In the genomic region with DNA sequence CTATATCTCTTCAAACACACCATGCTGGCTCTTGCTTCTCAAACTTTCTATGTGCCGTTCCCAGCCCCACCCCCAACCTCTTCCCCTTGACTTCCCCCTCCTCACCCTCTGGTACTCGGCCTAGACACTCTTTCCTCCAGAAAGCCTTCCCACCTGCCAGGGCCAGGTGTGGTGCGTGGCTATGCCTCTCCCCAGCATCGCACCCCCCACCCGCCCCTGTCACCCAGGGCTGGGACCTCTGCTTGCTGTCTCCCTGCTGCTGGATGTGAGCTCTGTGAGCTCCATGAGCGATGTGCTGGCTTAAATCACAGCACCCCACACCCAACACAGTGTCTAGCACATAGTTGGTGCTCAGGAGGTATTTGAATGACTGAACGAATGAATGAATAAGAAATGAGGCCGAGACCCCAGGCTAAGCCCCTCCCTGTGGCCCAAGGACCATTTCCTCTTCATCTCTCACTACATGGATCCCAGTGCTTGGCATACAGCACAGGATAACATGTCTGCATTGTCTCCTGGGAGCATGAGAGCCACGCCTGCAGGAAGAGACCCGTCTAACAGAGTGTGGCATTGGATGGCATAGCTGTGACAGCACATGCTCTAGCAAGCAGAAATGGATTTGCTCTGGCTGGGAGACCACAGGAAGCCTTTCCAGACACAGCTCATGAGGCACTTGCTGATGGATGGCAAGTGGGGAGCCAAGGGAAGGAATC, we compare ENCODE assay signal across 12 cellular contexts. TPM values are rescaled to one million over a fixed set of nuclear protein-coding genes. Genes with fewer than 3 reads are reported as not detected.
"Had no signal": no experiment of that assay in that cellular context is flagged by ENCODE, and none has a peak within 500 bp of the region (broad histone marks: within the 10 kb centered on the region; RNA-seq: fewer than 3 reads in every experiment).

No MANE protein-coding gene starts in this region.

- H3K4me3 Mint-ChIP-seq: activated naive CD8-positive, alpha-beta T cell; activated T-cell treated with anti-CD3 and anti-CD28 coated beads, Interleukin-2, amount 50 U/mL, for 4 hours; mesothelial cell of epicardium; naive thymus-derived CD4-positive, alpha-beta T cell; stimulated activated memory B cell treated with anti-CD40 and anti-IgM and Interleukin-4, amounts not matched to agents 10 μg/mL and 1 μg/mL and 100 μg/mL, for 72 hours had no signal

- DNase-seq: activated gamma-delta T cell; activated T-cell treated with anti-CD3 and anti-CD28 coated beads, Interleukin-2, amount 50 U/mL, for 4 hours; naive thymus-derived CD4-positive, alpha-beta T cell; stimulated activated CD4-positive, alpha-beta T cell treated with anti-CD3 and anti-CD28 coated beads, Interleukin-1b, Interleukin-23, amount 100 ng/mL, for 48 hours; tibial artery had no signal

- H3K4me3 ChIP-seq: esophagus muscularis mucosa, tibial artery had no signal

- H3K9me3 ChIP-seq: esophagus muscularis mucosa, neutrophil, tibial artery had no signal

- H3K4me1 ChIP-seq: tibial artery had no signal

- H3K36me3 ChIP-seq: neutrophil, tibial artery had no signal

- H3K4me1 Mint-ChIP-seq: naive thymus-derived CD4-positive, alpha-beta T cell; stimulated activated memory B cell treated with anti-CD40 and anti-IgM and Interleukin-4, amounts not matched to agents 10 μg/mL and 1 μg/mL and 100 μg/mL, for 72 hours had no signal

- ATAC-seq: activated T-cell treated with anti-CD3 and anti-CD28 coated beads, Interleukin-2, amount 50 U/mL, for 4 hours; naive thymus-derived CD4-positive, alpha-beta T cell; stimulated activated memory B cell treated with anti-CD40 and anti-IgM and Interleukin-4, amounts not matched to agents 10 μg/mL and 1 μg/mL and 100 μg/mL, for 72 hours had no signal

- H3K36me3 Mint-ChIP-seq: activated naive CD8-positive, alpha-beta T cell; mesothelial cell of epicardium; naive thymus-derived CD4-positive, alpha-beta T cell; stimulated activated memory B cell treated with anti-CD40 and anti-IgM and Interleukin-4, amounts not matched to agents 10 μg/mL and 1 μg/mL and 100 μg/mL, for 72 hours had no signal

- H3K9me3 Mint-ChIP-seq: activated T-cell treated with anti-CD3 and anti-CD28 coated beads, Interleukin-2, amount 50 U/mL, for 4 hours; mesothelial cell of epicardium; naive thymus-derived CD4-positive, alpha-beta T cell; stimulated activated memory B cell treated with anti-CD40 and anti-IgM and Interleukin-4, amounts not matched to agents 10 μg/mL and 1 μg/mL and 100 μg/mL, for 72 hours had no signal

- H3K27ac Mint-ChIP-seq: activated naive CD8-positive, alpha-beta T cell; mesothelial cell of epicardium; naive thymus-derived CD4-positive, alpha-beta T cell; stimulated activated memory B cell treated with anti-CD40 and anti-IgM and Interleukin-4, amounts not matched to agents 10 μg/mL and 1 μg/mL and 100 μg/mL, for 72 hours had no signal

- H3K27ac ChIP-seq: esophagus muscularis mucosa, neutrophil, tibial artery had no signal

RNA-seq across cellular contexts. Expression of gene TNNT2, which starts 19.7 kb away (rescaled TPM):
- total RNA-seq: activated T-cell treated with anti-CD3 and anti-CD28 coated beads, Interleukin-2, amount 50 U/mL, for 4 hours; naive thymus-derived CD4-positive, alpha-beta T cell; T-helper 2 cell treated with Interferon-gamma antibody and Interleukin-4, amounts not matched to agents 100 ng/mL and 5 ng/mL, for 36 hours had no signal
- polyA plus RNA-seq: naive thymus-derived CD4-positive, alpha-beta T cell had no signal

RNA-seq across cellular contexts. Expression of gene LAD1, which starts 41.3 kb away (rescaled TPM):
- total RNA-seq: fibroblast of villous mesenchyme; T-helper 2 cell treated with Interferon-gamma antibody and Interleukin-4, amounts not matched to agents 100 ng/mL and 5 ng/mL, for 36 hours had no signal
- polyA plus RNA-seq: naive thymus-derived CD4-positive, alpha-beta T cell had no signal
